In the genomic region with DNA sequence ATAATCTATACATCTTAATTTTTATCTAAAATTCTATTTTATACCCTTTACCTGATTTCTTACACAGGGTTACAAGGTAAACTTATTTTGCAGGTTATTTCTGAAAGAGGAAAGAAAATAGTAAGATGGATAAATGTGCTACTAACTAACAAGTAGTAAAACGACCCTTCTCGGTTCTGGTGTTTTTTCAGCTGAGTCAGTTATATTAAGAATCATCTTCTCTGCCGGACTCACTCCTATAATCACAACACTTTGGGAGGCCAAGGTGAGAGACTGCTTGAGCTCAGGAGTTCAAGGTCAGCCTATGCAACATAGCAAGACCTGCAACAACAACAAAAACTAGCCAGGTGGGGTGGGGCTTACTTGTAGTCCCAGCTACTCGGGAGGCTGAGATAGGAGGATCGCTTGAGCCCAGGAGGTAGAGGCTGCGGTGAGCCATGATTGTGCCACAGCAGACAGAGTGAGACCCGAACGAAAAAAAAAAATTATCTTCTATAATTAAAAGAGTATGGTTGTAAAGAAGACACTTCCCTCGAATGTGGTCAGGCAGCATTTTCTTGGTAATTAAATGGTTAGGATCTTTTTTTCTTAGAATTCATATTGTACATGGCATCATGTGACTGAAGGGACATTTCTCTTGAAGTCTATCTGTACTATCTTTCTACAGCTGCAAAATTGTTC, we compare ENCODE assay signal across 18 cellular contexts. TPM values are rescaled to one million over a fixed set of nuclear protein-coding genes. Genes with fewer than 3 reads are reported as not detected.
DNase-seq lines count a peak whose midpoint lies in the region; ATAC-seq and TF ChIP-seq lines count a peak whose summit lies in the region.
"Had no signal": no experiment of that assay in that cellular context is flagged by ENCODE, and none has a peak within 500 bp of the region (broad histone marks: within the 10 kb centered on the region; RNA-seq: fewer than 3 reads in every experiment).

No MANE protein-coding gene starts in this region.

- peaks cover 2% of the 10 kb centered on the region; the same call in 1 of the 2 replicates for H3K9me3 ChIP-seq in Loucy (ENCODE audit: insufficient read depth, low read depth, low read length)
- no peaks in the 10 kb centered on the region for H3K9me3 ChIP-seq in colonic mucosa
- peaks cover under 1% of the 10 kb centered on the region; the same call in 1 of the 2 replicates for H3K9me3 ChIP-seq in MG63
- H3K9me3 ChIP-seq: mucosa of descending colon, uterus had no signal

- peaks cover 68% of the 10 kb centered on the region for H3K4me1 Mint-ChIP-seq in activated CD4-positive, alpha-beta T cell treated with anti-CD3 and anti-CD28 coated beads, Interleukin-2, amount 10 ng/mL, durations not matched to agents 7 days and 5 days
- peaks cover 59% of the 10 kb centered on the region for H3K4me1 Mint-ChIP-seq in T-helper 2 cell treated with Interferon-gamma antibody and Interleukin-4, amounts not matched to agents 5 μg/mL and 100 μg/mL, for 36 hours (ENCODE audit: low read depth)
- peaks cover 42 to 70% of the 10 kb centered on the region in 2 donors for H3K4me1 Mint-ChIP-seq in natural killer cell treated with Interleukin-12 subunit alpha and Interleukin-12 subunit beta and Interleukin-15 and Interleukin-18, amount 100 ng/mL, for 72 hours (ENCODE audit: low read depth in 2 of 2)

- H2AFZ ChIP-seq in Loucy (ENCODE audit: low read length) = no peak overlapping the region

- H3K79me2 ChIP-seq in Loucy (ENCODE audit: insufficient read depth, low read length) = no peaks in the 10 kb centered on the region

- peaks cover 9% of the 10 kb centered on the region for H3F3A ChIP-seq in Loucy (ENCODE audit: low read depth)

- DNase-seq in activated CD4-positive, alpha-beta T cell treated with anti-CD3 and anti-CD28 coated beads, Interleukin-2, amount 10 ng/mL, durations not matched to agents 7 days and 5 days = peak; percentile 24
- no peak for DNase-seq in activated CD4-positive, alpha-beta T cell treated with anti-CD3 and anti-CD28 coated beads, Interleukin-2, amount 50 U/mL, for 4 hours
- no peak for DNase-seq in T-helper 2 cell treated with Interferon-gamma antibody and Interleukin-4, amounts not matched to agents 5 μg/mL and 100 μg/mL, for 36 hours (ENCODE audit: low spot score)
- no peak for DNase-seq in natural killer cell treated with Interleukin-12 subunit alpha and Interleukin-12 subunit beta and Interleukin-15 and Interleukin-18, amount 100 ng/mL, for 72 hours (ENCODE audit: low spot score)
- no peak for DNase-seq in sciatic nerve (ENCODE audit: low spot score)
- no peak for DNase-seq in colonic mucosa
- no peak for DNase-seq in MG63
- DNase-seq: ACHN; activated naive CD4-positive, alpha-beta T cell treated with anti-CD3 and anti-CD28 coated beads, Interleukin-2, amount 50 U/mL, for 16 hours; HFFc6; left lung; mucosa of descending colon; NCI-H1048; sigmoid colon; stimulated activated CD4-positive, alpha-beta T cell treated with anti-CD3 and anti-CD28 coated beads, Interleukin-2, amount 100 ng/mL, for 24 hours; uterus had no signal

- H3K27ac Mint-ChIP-seq in activated CD4-positive, alpha-beta T cell treated with anti-CD3 and anti-CD28 coated beads, Interleukin-2, amount 10 ng/mL, durations not matched to agents 7 days and 5 days = peak overlapping the region; percentile 85
- peak overlapping the region; percentile 78 for H3K27ac Mint-ChIP-seq in T-helper 2 cell treated with Interferon-gamma antibody and Interleukin-4, amounts not matched to agents 5 μg/mL and 100 μg/mL, for 36 hours
- H3K27ac Mint-ChIP-seq in natural killer cell treated with Interleukin-12 subunit alpha and Interleukin-12 subunit beta and Interleukin-15 and Interleukin-18, amount 100 ng/mL, for 72 hours = peak overlapping the region; percentile 64 to 75
- H3K27ac Mint-ChIP-seq: HFFc6 had no signal

- H3K27me3 Mint-ChIP-seq in activated CD4-positive, alpha-beta T cell treated with anti-CD3 and anti-CD28 coated beads, Interleukin-2, amount 10 ng/mL, durations not matched to agents 7 days and 5 days = peaks cover 34% of the 10 kb centered on the region
- peaks cover 47% of the 10 kb centered on the region for H3K27me3 Mint-ChIP-seq in T-helper 2 cell treated with Interferon-gamma antibody and Interleukin-4, amounts not matched to agents 5 μg/mL and 100 μg/mL, for 36 hours (ENCODE audit: low read depth)
- H3K27me3 Mint-ChIP-seq in natural killer cell treated with Interleukin-12 subunit alpha and Interleukin-12 subunit beta and Interleukin-15 and Interleukin-18, amount 100 ng/mL, for 72 hours = peaks cover 0 to 6% of the 10 kb centered on the region in 2 donors

- CTCF ChIA-PET in activated CD4-positive, alpha-beta T cell treated with anti-CD3 and anti-CD28 coated beads, Interleukin-2, amount 10 ng/mL, durations not matched to agents 7 days and 5 days (lab: Charles Lee) = interaction anchor here (1.2 to 2.3 kb wide), 4 partner anchors 9 to 27 kb away, joined by 3 to 9 read pairs (median 4); a partner anchor contains a TSS

- H3K9me2 ChIP-seq in Loucy (replicated peaks; ENCODE audit: low read depth, low read length) = no peaks in the 10 kb centered on the region

- peak overlapping the region; percentile 56 for H3K4me3 Mint-ChIP-seq in activated CD4-positive, alpha-beta T cell treated with anti-CD3 and anti-CD28 coated beads, Interleukin-2, amount 10 ng/mL, durations not matched to agents 7 days and 5 days
- H3K4me3 Mint-ChIP-seq in T-helper 2 cell treated with Interferon-gamma antibody and Interleukin-4, amounts not matched to agents 5 μg/mL and 100 μg/mL, for 36 hours = peak overlapping the region; percentile 66
- H3K4me3 Mint-ChIP-seq in natural killer cell treated with Interleukin-12 subunit alpha and Interleukin-12 subunit beta and Interleukin-15 and Interleukin-18, amount 100 ng/mL, for 72 hours = peak overlapping the region; percentile 75

- H4K20me1 ChIP-seq in Loucy (ENCODE audit: insufficient read depth, low read length, poor library complexity, severe bottlenecking) = no peaks in the 10 kb centered on the region

- intact Hi-C loops in sciatic nerve (cut with DNase I) (no loop called here), colonic mucosa (cut with DNase I) (no loop called here)

- H3K9ac ChIP-seq in Loucy (ENCODE audit: low read depth, low read length, poor library complexity, severe bottlenecking) (no peak overlapping the region), colonic mucosa (ENCODE audit: low read depth in 2 of 2, low read length in 2 of 2) (no peak overlapping the region)

- H3K27ac ChIP-seq in colonic mucosa = no peak overlapping the region
- H3K27ac ChIP-seq: coronary artery, sigmoid colon, uterus had no signal

- peaks cover 30% of the 10 kb centered on the region for H3K9me3 Mint-ChIP-seq in activated CD4-positive, alpha-beta T cell treated with anti-CD3 and anti-CD28 coated beads, Interleukin-2, amount 10 ng/mL, durations not matched to agents 7 days and 5 days
- peaks cover 40% of the 10 kb centered on the region for H3K9me3 Mint-ChIP-seq in T-helper 2 cell treated with Interferon-gamma antibody and Interleukin-4, amounts not matched to agents 5 μg/mL and 100 μg/mL, for 36 hours
- no peaks in the 10 kb centered on the region for H3K9me3 Mint-ChIP-seq in natural killer cell treated with Interleukin-12 subunit alpha and Interleukin-12 subunit beta and Interleukin-15 and Interleukin-18, amount 100 ng/mL, for 72 hours

- POLR2A ChIA-PET in activated CD4-positive, alpha-beta T cell treated with anti-CD3 and anti-CD28 coated beads, Interleukin-2, amount 10 ng/mL, durations not matched to agents 7 days and 5 days (lab: Charles Lee) = no interaction called here

- H3K4me3 ChIP-seq in Loucy (ENCODE audit: low read length, poor library complexity, severe bottlenecking) (peak overlapping the region; percentile 24), colonic mucosa (no peak overlapping the region), MG63 (no peak overlapping the region)
- H3K4me3 ChIP-seq: coronary artery, left lung, mucosa of descending colon, sigmoid colon, uterus had no signal

- peaks cover 29% of the 10 kb centered on the region for H3K27me3 ChIP-seq in Loucy (ENCODE audit: insufficient read depth, low read length, poor library complexity, severe bottlenecking)
- H3K27me3 ChIP-seq in colonic mucosa = no peaks in the 10 kb centered on the region
- H3K27me3 ChIP-seq in MG63 = no peaks in the 10 kb centered on the region
- H3K27me3 ChIP-seq: left lung, sigmoid colon, uterus had no signal

- H3K36me3 ChIP-seq in Loucy (ENCODE audit: insufficient read depth, low read length) = no peaks in the 10 kb centered on the region
- no peaks in the 10 kb centered on the region for H3K36me3 ChIP-seq in colonic mucosa
- no peaks in the 10 kb centered on the region for H3K36me3 ChIP-seq in MG63
- H3K36me3 ChIP-seq: left lung, sigmoid colon, uterus had no signal

- TF ChIP-seq CTCF in Loucy (conservative IDR thresholded peaks at IDR 0.05; ENCODE audit: low read length) (no peak), colonic mucosa (IDR thresholded peaks at IDR 0.05) (no peak)

- no peak for ATAC-seq in natural killer cell treated with Interleukin-12 subunit alpha and Interleukin-12 subunit beta and Interleukin-15 and Interleukin-18, amount 100 ng/mL, for 72 hours
- ATAC-seq in sciatic nerve = no peak
- ATAC-seq: mucosa of descending colon had no signal

- H3K4me2 ChIP-seq in Loucy (ENCODE audit: low read depth, low read length, poor library complexity, severe bottlenecking) = peak overlapping the region; percentile 48

- H3K4me1 ChIP-seq in Loucy (ENCODE audit: insufficient read depth, low read length, poor library complexity, severe bottlenecking) (peaks cover 29% of the 10 kb centered on the region), colonic mucosa (no peaks in the 10 kb centered on the region)
- H3K4me1 ChIP-seq: sigmoid colon, uterus had no signal

- H3K36me3 Mint-ChIP-seq in activated CD4-positive, alpha-beta T cell treated with anti-CD3 and anti-CD28 coated beads, Interleukin-2, amount 10 ng/mL, durations not matched to agents 7 days and 5 days (ENCODE audit: low read depth) = peaks cover 47% of the 10 kb centered on the region
- H3K36me3 Mint-ChIP-seq in T-helper 2 cell treated with Interferon-gamma antibody and Interleukin-4, amounts not matched to agents 5 μg/mL and 100 μg/mL, for 36 hours (ENCODE audit: low read depth) = peaks cover 39% of the 10 kb centered on the region
- peaks cover 22% of the 10 kb centered on the region for H3K36me3 Mint-ChIP-seq in natural killer cell treated with Interleukin-12 subunit alpha and Interleukin-12 subunit beta and Interleukin-15 and Interleukin-18, amount 100 ng/mL, for 72 hours

RNA-seq across cellular contexts. Expression of a gene that starts 27.9 kb away (rescaled TPM):
- total RNA-seq in activated CD4-positive, alpha-beta T cell treated with anti-CD3 and anti-CD28 coated beads, Interleukin-2, amount 10 ng/mL, durations not matched to agents 7 days and 5 days = 10 to 100 TPM; 22.5 to 24.5 TPM
- 10 to 100 TPM; 29.8 to 31.2 TPM for total RNA-seq in natural killer cell treated with Interleukin-12 subunit alpha and Interleukin-12 subunit beta and Interleukin-15 and Interleukin-18, amount 100 ng/mL, for 72 hours
- total RNA-seq in sciatic nerve (19.7 TPM), colonic mucosa (1 to 10 TPM; 3.3 to 5.5 TPM)
- 2.0 and 3.0 TPM in 2 replicates for total RNA-seq in MG63 (2014; rRNA removed; shearing (Covaris generic); ENCODE audit: low replicate concordance)
